17 cellular contexts compared by ENCODE assay signal in genomic region chr15:70439880-70440279, GRCh38.
DNase-seq lines count a peak whose midpoint lies in the region; ATAC-seq, FAIRE-seq and TF ChIP-seq lines count a peak whose summit lies in the region.
"Had no signal": no experiment of that assay in that cellular context is flagged by ENCODE, and none has a peak within 500 bp of the region (broad histone marks: within the 10 kb centered on the region; RNA-seq: fewer than 3 reads in every experiment).

No MANE protein-coding gene starts in this region.

- H3K9me3 ChIP-seq in Caco-2 = no peaks in the 10 kb centered on the region
- H3K9me3 ChIP-seq in KOPT-K1 (ENCODE audit: insufficient read depth, low read length, poor library complexity, severe bottlenecking) = no peaks in the 10 kb centered on the region
- H3K9me3 ChIP-seq in kidney (ENCODE audit: control insufficient read depth in 1 of 2, low read length in 2 of 2) = no peaks in the 10 kb centered on the region
- no peaks in the 10 kb centered on the region for H3K9me3 ChIP-seq in trophoblast cell (ENCODE audit: insufficient read depth, low read depth, low read length)
- H3K9me3 ChIP-seq: BE2C had no signal

- H4K8ac ChIP-seq in trophoblast cell (ENCODE audit: low read depth, low read length) = no peak overlapping the region

- peak overlapping the region; percentile 46 for H3K27ac Mint-ChIP-seq in Caco-2 (ENCODE audit: unreplicated experiment)

- DNase-seq in Caco-2 (no peak), kidney (peak; percentile 60), trophoblast cell (no peak), mesenteric fat pad (ENCODE audit: low spot score) (no peak), NCI-H1092 (lab: John Stamatoyannopoulos, UW) (no peak)
- DNase-seq: BE2C; CD4-positive, alpha-beta memory T cell; COR-L47; DMS53; GM23248 had no signal

- H3K23ac ChIP-seq in trophoblast cell (ENCODE audit: low read length) = no peak overlapping the region

- H3K36me3 ChIP-seq in Caco-2 (ENCODE audit: control insufficient read depth, insufficient read depth, low read length) (no peaks in the 10 kb centered on the region), KOPT-K1 (ENCODE audit: insufficient read depth, low read length) (no peaks in the 10 kb centered on the region), kidney (ENCODE audit: control insufficient read depth in 1 of 2, insufficient read depth in 2 of 2, low read length in 2 of 2) (no peaks in the 10 kb centered on the region), trophoblast cell (ENCODE audit: control insufficient read depth in 1 of 2, insufficient read depth in 2 of 2, low read length in 2 of 2) (no peaks in the 10 kb centered on the region)
- H3K36me3 ChIP-seq: BE2C had no signal

- H2AFZ ChIP-seq in trophoblast cell (ENCODE audit: insufficient read depth, low read length, poor library complexity) = no peak overlapping the region
- H2AFZ ChIP-seq: GM23248 had no signal

- no peak overlapping the region for H3K4ac ChIP-seq in trophoblast cell (ENCODE audit: low read depth, low read length)

- no peak overlapping the region for H3K9ac ChIP-seq in kidney (ENCODE audit: low read length in 2 of 2)
- no peak overlapping the region for H3K9ac ChIP-seq in trophoblast cell (ENCODE audit: low read length)
- H3K9ac ChIP-seq: GM23248 had no signal

- no peaks in the 10 kb centered on the region for H3K9me3 Mint-ChIP-seq in Caco-2 (ENCODE audit: unreplicated experiment)
- H3K9me3 Mint-ChIP-seq: CD4-positive, alpha-beta memory T cell had no signal

- POLR2A ChIA-PET in Caco-2 (lab: Charles Lee) = no interaction called here

- intact Hi-C loops in Caco-2 (cut with micrococcal nuclease; ENCODE audit: unreplicated experiment) (no loop called here), kidney (cut with DNase I) (no loop called here)

- CTCF ChIA-PET in Caco-2 (lab: Charles Lee) = no interaction called here

- H3K18ac ChIP-seq in trophoblast cell (ENCODE audit: low read length) = no peak overlapping the region

- peak overlapping the region; percentile 27 for H2BK120ac ChIP-seq in trophoblast cell (ENCODE audit: insufficient read depth, low read length, poor library complexity)

- peaks cover 25% of the 10 kb centered on the region for H3K4me1 Mint-ChIP-seq in Caco-2 (ENCODE audit: low read depth, unreplicated experiment)

- no peak overlapping the region for H3K4me2 ChIP-seq in trophoblast cell (ENCODE audit: low read length)

- peak overlapping the region; percentile 23 for H2BK12ac ChIP-seq in trophoblast cell (ENCODE audit: low read length)

- no peak overlapping the region for H2AK5ac ChIP-seq in trophoblast cell (ENCODE audit: low read length)

- H3K4me3 Mint-ChIP-seq in Caco-2 (ENCODE audit: unreplicated experiment) = no peak overlapping the region
- H3K4me3 Mint-ChIP-seq: CD4-positive, alpha-beta memory T cell had no signal

- TF ChIP-seq CTCF in Caco-2 (IDR thresholded peaks at IDR 0.05; ENCODE audit: insufficient read depth in 1 of 2, low read depth in 1 of 2, low read length in 1 of 2, severe bottlenecking in 1 of 2, unreplicated experiment in 1 of 2) (no peak), kidney (IDR thresholded peaks at IDR 0.05; ENCODE audit: borderline replicate concordance, extremely low read depth, insufficient read depth) (no peak)

- no peak overlapping the region for H4K12ac ChIP-seq in trophoblast cell (ENCODE audit: low read depth, low read length)

- no peak overlapping the region for H2BK5ac ChIP-seq in trophoblast cell (ENCODE audit: low read depth, low read length, poor library complexity)

- peak overlapping the region; percentile 100 for H3K27ac ChIP-seq in KOPT-K1 (ENCODE audit: low read depth, low read length, poor library complexity, severe bottlenecking)
- no peak overlapping the region for H3K27ac ChIP-seq in kidney (ENCODE audit: low read depth in 2 of 2, low read length in 2 of 2)
- peak overlapping the region; percentile 11 for H3K27ac ChIP-seq in trophoblast cell (ENCODE audit: low read depth, low read length)
- H3K27ac ChIP-seq: C4-2B, GM23248 had no signal

- no peaks in the 10 kb centered on the region for H3K27me3 ChIP-seq in Caco-2 (replicated peaks; ENCODE audit: control insufficient read depth, insufficient read depth, low read length)
- H3K27me3 ChIP-seq in trophoblast cell (ENCODE audit: insufficient read depth, low read length) = no peaks in the 10 kb centered on the region
- H3K27me3 ChIP-seq: BE2C had no signal

- no peak overlapping the region for H4K91ac ChIP-seq in trophoblast cell (ENCODE audit: low read depth, low read length)

- H3K79me2 ChIP-seq in trophoblast cell (ENCODE audit: control insufficient read depth, insufficient read depth, low read length, poor library complexity) = no peaks in the 10 kb centered on the region

- H3K4me1 ChIP-seq in Caco-2 = peaks cover 40% of the 10 kb centered on the region
- no peaks in the 10 kb centered on the region for H3K4me1 ChIP-seq in kidney (ENCODE audit: control insufficient read depth in 1 of 2, insufficient read depth in 1 of 2, low read depth in 1 of 2, low read length in 2 of 2)
- H3K4me1 ChIP-seq in trophoblast cell (ENCODE audit: control insufficient read depth in 1 of 2, insufficient read depth in 2 of 2, low read length in 2 of 2) = peaks cover 20 to 27% of the 10 kb centered on the region in 2 experiments

- H3K27me3 Mint-ChIP-seq in Caco-2 (ENCODE audit: insufficient read depth, unreplicated experiment) = no peaks in the 10 kb centered on the region

- ATAC-seq in HG02870 (IDR thresholded peaks at IDR 0.05; ENCODE audit: unreplicated experiment) = no peak
- ATAC-seq: HCT116 had no signal

- no peak for FAIRE-seq in kidney (lab: Jason Lieb, UNC)
- FAIRE-seq: A204.1, GM18507, H54 had no signal

- no peak overlapping the region for H3K14ac ChIP-seq in trophoblast cell (ENCODE audit: low read length)

- H3K36me3 Mint-ChIP-seq in Caco-2 (ENCODE audit: insufficient read depth, unreplicated experiment) = no peaks in the 10 kb centered on the region
- H3K36me3 Mint-ChIP-seq: CD4-positive, alpha-beta memory T cell had no signal

- no CpG with 5 or more reads among the region's 5 CpGs for WGBS in trophoblast cell (ENCODE audit: extremely low coverage, insufficient coverage, insufficient read length)

- H3K4me3 ChIP-seq in Caco-2 (ENCODE audit: low read depth, low read length) (no peak overlapping the region), kidney (ENCODE audit: low read length in 2 of 2) (no peak overlapping the region), trophoblast cell (ENCODE audit: low read depth, low read length) (no peak overlapping the region)
- H3K4me3 ChIP-seq: GM23248 had no signal

- H3K79me1 ChIP-seq in trophoblast cell (ENCODE audit: low read length) = no peaks in the 10 kb centered on the region

- no TSS peak for BruUV-seq in Caco-2 (replicated peaks; lab: Mats Ljungman, UMichigan)

Comparison
In these comparisons a context has a peak if more than half of its experiments do, and no peak if none do; other contexts are left out.
1. H3K27ac ChIP-seq: peak in KOPT-K1 (single experiment) and trophoblast cell (single experiment); none in kidney (0 of 2).